ENCODE assay signal across 19 cellular contexts in genomic region chr2:134310450-134311079, GRCh38. TPM values are rescaled to one million over a fixed set of nuclear protein-coding genes. Genes with fewer than 3 reads are reported as not detected.
DNase-seq lines count a peak whose midpoint lies in the region; FAIRE-seq and TF ChIP-seq lines count a peak whose summit lies in the region.
"Had no signal": no experiment of that assay in that cellular context is flagged by ENCODE, and none has a peak within 500 bp of the region (broad histone marks: within the 10 kb centered on the region; RNA-seq: fewer than 3 reads in every experiment).

No MANE protein-coding gene starts in this region.

- H3K4me3 ChIP-seq in SK-N-SH (ENCODE audit: low read depth in 2 of 2, low read length in 1 of 2) (no peak overlapping the region), kidney (ENCODE audit: low read length in 2 of 2) (no peak overlapping the region), Karpas-422 (ENCODE audit: low read length) (no peak overlapping the region)
- H3K4me3 ChIP-seq: dorsolateral prefrontal cortex, testis had no signal

- TF ChIP-seq EP300 in SK-N-SH (IDR thresholded peaks at IDR 0.05; ENCODE audit: borderline replicate concordance in 1 of 2, low read depth in 1 of 2, low read length in 1 of 2) = 0 out of 4 replicates have a peak, but pooled peaks have one; percentile 9 to 24

- TF ChIP-seq POLR2A in GM12892 (IDR thresholded peaks at IDR 0.05; ENCODE audit: low read depth, low read length) = no peak

- H3K27ac ChIP-seq in SK-N-SH (ENCODE audit: low read depth in 2 of 2, low read length in 1 of 2) (peak overlapping the region in 1 of 2 experiments; percentile 39; a peak in 2 of 4 replicates), kidney (ENCODE audit: low read depth in 2 of 2, low read length in 2 of 2) (no peak overlapping the region), Karpas-422 (ENCODE audit: low read length) (no peak overlapping the region)
- H3K27ac ChIP-seq: dorsolateral prefrontal cortex, epithelial cell of prostate, testis had no signal

- H3K79me2 ChIP-seq in SK-N-SH (ENCODE audit: insufficient read depth) (no peaks in the 10 kb centered on the region), Karpas-422 (ENCODE audit: low read length) (no peaks in the 10 kb centered on the region)

- POLR2A ChIA-PET in SK-N-SH (lab: Yijun Ruan, JAX) = no interaction called here

- H3K4me2 ChIP-seq in SK-N-SH (no peak overlapping the region), Karpas-422 (ENCODE audit: low read depth, low read length, poor library complexity, severe bottlenecking) (no peak overlapping the region)

- H4K20me1 ChIP-seq in SK-N-SH (ENCODE audit: insufficient read depth) (no peaks in the 10 kb centered on the region), Karpas-422 (ENCODE audit: insufficient read depth, low read depth, low read length) (no peaks in the 10 kb centered on the region)

- FAIRE-seq in GM12892 (lab: Jason Lieb, UNC) (peak; percentile 53), kidney (lab: Jason Lieb, UNC) (no peak)
- FAIRE-seq: bronchial epithelial cell, frontal cortex, G401.6, H54, RCC 7860 had no signal

- no peaks in the 10 kb centered on the region for H3F3A ChIP-seq in SK-N-SH (replicated peaks; ENCODE audit: insufficient read depth)

- no peaks in the 10 kb centered on the region for H3K36me3 ChIP-seq in SK-N-SH (replicated peaks in 1 of 2; ENCODE audit: control insufficient read depth in 1 of 2, insufficient read depth in 2 of 2, low read length in 1 of 2)
- no peaks in the 10 kb centered on the region for H3K36me3 ChIP-seq in kidney (ENCODE audit: control insufficient read depth in 1 of 2, insufficient read depth in 2 of 2, low read length in 2 of 2)
- no peaks in the 10 kb centered on the region; the same call in 1 of the 2 replicates for H3K36me3 ChIP-seq in Karpas-422 (ENCODE audit: insufficient read depth, low read length)

- H3K4me1 ChIP-seq in SK-N-SH (ENCODE audit: control insufficient read depth in 1 of 2, insufficient read depth in 2 of 2, low read depth in 1 of 2, low read length in 1 of 2) (peaks cover 0 to 38% of the 10 kb centered on the region in 2 experiments; a peak in 2 of 4 replicates), kidney (ENCODE audit: control insufficient read depth in 1 of 2, insufficient read depth in 1 of 2, low read depth in 1 of 2, low read length in 2 of 2) (no peaks in the 10 kb centered on the region), Karpas-422 (ENCODE audit: low read length) (peaks cover 13% of the 10 kb centered on the region)
- H3K4me1 ChIP-seq: Caco-2, testis had no signal

- CTCF ChIA-PET in SK-N-SH (lab: Yijun Ruan, JAX) = interaction anchor here (0.9 to 1.9 kb wide), 3 partner anchors 9 to 101 kb away, joined by 3 to 9 read pairs (median 8); no protein-coding TSS in a partner anchor

- H3K9me3 ChIP-seq in SK-N-SH (no peaks in the 10 kb centered on the region), kidney (ENCODE audit: control insufficient read depth in 1 of 2, low read length in 2 of 2) (no peaks in the 10 kb centered on the region), Karpas-422 (ENCODE audit: low read length) (no peaks in the 10 kb centered on the region)
- H3K9me3 ChIP-seq: Caco-2, testis had no signal

- DNase-seq in AG20443 (ENCODE audit: low spot score) (peak; percentile 13), GM12892 (ENCODE audit: insufficient read length) (no peak), SK-N-SH (no peak), kidney (peak; percentile 50), Karpas-422 (no peak), KG1 (lab: John Stamatoyannopoulos, UW) (no peak), inferior parietal cortex (ENCODE audit: extremely low spot score) (no peak), NCI-H524 treated with DMSO at 0.1 percent for 48 hours (lab: John Stamatoyannopoulos, UW) (no peak)
- DNase-seq: Caco-2, NCI-H1436 treated with DMSO at 0.1 percent for 48 hours, NCI-H2171 treated with DMSO at 0.1 percent for 48 hours, testis had no signal

- H3K27me3 ChIP-seq in SK-N-SH (ENCODE audit: insufficient read depth) = no peaks in the 10 kb centered on the region
- H3K27me3 ChIP-seq in Karpas-422 (ENCODE audit: low read length) = no peaks in the 10 kb centered on the region
- H3K27me3 ChIP-seq: dorsolateral prefrontal cortex, testis had no signal

- H2AFZ ChIP-seq in SK-N-SH (ENCODE audit: low read depth) (no peak overlapping the region), Karpas-422 (ENCODE audit: low read length) (no peak overlapping the region)

- intact Hi-C loops in kidney (cut with DNase I) = no loop called here

- H3K9ac ChIP-seq in SK-N-SH = no peak overlapping the region
- H3K9ac ChIP-seq in kidney (ENCODE audit: low read length in 2 of 2) = no peak overlapping the region
- no peak overlapping the region for H3K9ac ChIP-seq in Karpas-422 (ENCODE audit: low read length)

- WGBS in SK-N-SH (ENCODE audit: low lambda C conversion rate) = no CpG with 5 or more reads among the region's 2 CpGs

- TF ChIP-seq CTCF in SK-N-SH (IDR thresholded peaks at IDR 0.05) = no peak
- TF ChIP-seq CTCF in kidney (IDR thresholded peaks at IDR 0.05; ENCODE audit: borderline replicate concordance, extremely low read depth, insufficient read depth) = no peak

- H3K9me2 ChIP-seq in SK-N-SH = no peaks in the 10 kb centered on the region
- no peaks in the 10 kb centered on the region for H3K9me2 ChIP-seq in Karpas-422 (replicated peaks; ENCODE audit: insufficient read depth, low read length)

- no peak for TF ChIP-seq RAD21 in SK-N-SH (IDR thresholded peaks at IDR 0.05; ENCODE audit: low read length)

TF ChIP-seq in SK-N-SH, 30 proteins besides CTCF, POLR2A, EP300 and RAD21:
- 0 out of 2 replicates have a peak, but pooled peaks have one; percentile 22 for TF ChIP-seq TCF12 (IDR thresholded peaks at IDR 0.05)
- TF ChIP-seq USF2 (IDR thresholded peaks at IDR 0.05; ENCODE audit: borderline replicate concordance, low read depth, low read length) = no peak
- peak; percentile 81 for TF ChIP-seq PBX3 (IDR thresholded peaks at IDR 0.05)

RNA-seq across cellular contexts. Expression of gene MGAT5, which starts 56.7 kb away (rescaled TPM):
- 23.7 TPM for polyA plus RNA-seq in GM12892 (2012; ENCODE audit: missing spikeins)
- polyA plus RNA-seq in SK-N-SH (2012; rRNA removed) = 18.2 and 20.6 TPM in 2 replicates
- 18.2 and 21.6 TPM in 2 replicates for polyA plus RNA-seq in SK-N-SH (2012; cell fraction: cytosol; rRNA removed)
- polyA plus RNA-seq in SK-N-SH (2012; cell fraction: nucleus; rRNA removed) = 10.5 and 14.6 TPM in 2 replicates
- 40.9 TPM for total RNA-seq in kidney
- 14.3 TPM for polyA plus RNA-seq in kidney (ENCODE audit: insufficient read depth, low read depth, low replicate concordance)
- total RNA-seq in Karpas-422 (2014; rRNA removed; shearing (Covaris generic); ENCODE audit: low replicate concordance) = 22.2 and 22.7 TPM in 2 replicates

Comparison
In these comparisons a context has a peak if more than half of its experiments do, and no peak if none do; other contexts are left out.
1. DNase-seq: peak in AG20443 (single experiment) and kidney (single experiment); none in GM12892 (single experiment), SK-N-SH (single experiment), Karpas-422 (single experiment), KG1 (single experiment), inferior parietal cortex (single experiment) and NCI-H524 treated with DMSO at 0.1 percent for 48 hours (single experiment).